12 cellular contexts compared by ENCODE assay signal in genomic region chr2:88027709-88028389, GRCh38. TPM values are rescaled to one million over a fixed set of nuclear protein-coding genes. Genes with fewer than 3 reads are reported as not detected.
DNase-seq lines count a peak whose midpoint lies in the region; ATAC-seq, FAIRE-seq and TF ChIP-seq lines count a peak whose summit lies in the region.
"Had no signal": no experiment of that assay in that cellular context is flagged by ENCODE, and none has a peak within 500 bp of the region (broad histone marks: within the 10 kb centered on the region; RNA-seq: fewer than 3 reads in every experiment).

No MANE protein-coding gene starts in this region.

- in situ Hi-C loops in HepG2 (cut with HindIII; ENCODE audit: extremely low pct_ligation_motif_present, low pct_unique_long_range_greater_than_20kb): no loop called here

- intact Hi-C loops in uterus (cut with DNase I; ENCODE audit: low total_unique reads): no loop called here
- intact Hi-C loops in upper lobe of right lung (cut with DNase I): no loop called here
- intact Hi-C loops in HepG2 (cut with micrococcal nuclease; ENCODE audit: unreplicated experiment): no loop called here

- no peak for TF ChIP-seq POLR2A in uterus (IDR thresholded peaks at IDR 0.05)
- TF ChIP-seq POLR2A in HepG2 (IDR thresholded peaks at IDR 0.05; ENCODE audit: insufficient read depth in 1 of 2, low read depth in 2 of 2, low read length in 2 of 2): no peak

- H3K9ac ChIP-seq in HepG2 (ENCODE audit: insufficient read depth, low read depth, low read length): no peak overlapping the region

- H3K9me3 ChIP-seq in uterus (no peaks in the 10 kb centered on the region), upper lobe of right lung (no peaks in the 10 kb centered on the region), HepG2 (ENCODE audit: low read length) (no peaks in the 10 kb centered on the region)
- H3K9me3 ChIP-seq: transverse colon had no signal

- no peaks in the 10 kb centered on the region for H3K79me2 ChIP-seq in HepG2 (ENCODE audit: insufficient read depth, low read length)

- no peak for TF ChIP-seq RAD21 in HepG2 (CRISPR knock-in tag; IDR thresholded peaks at IDR 0.05)

- H2AFZ ChIP-seq in HepG2 (ENCODE audit: low read length): no peak overlapping the region

- H3K4me3 ChIP-seq in uterus: no peak overlapping the region
- H3K4me3 ChIP-seq in upper lobe of right lung: no peak overlapping the region
- H3K4me3 ChIP-seq in HepG2 (replicated peaks in 1 of 3; ENCODE audit: insufficient read depth in 1 of 3, low read depth in 2 of 3, low read length in 3 of 3): no peak overlapping the region
- H3K4me3 ChIP-seq: transverse colon had no signal

- H3K27ac Mint-ChIP-seq in activated naive CD4-positive, alpha-beta T cell treated with anti-CD3 and anti-CD28 coated beads, Interleukin-2, amount 50 U/mL, for 24 hours: peak overlapping the region; percentile 94
- H3K27ac Mint-ChIP-seq in activated naive CD8-positive, alpha-beta T cell: peak overlapping the region; percentile 84

- FAIRE-seq in HepG2 (lab: Jason Lieb, UNC): no peak
- FAIRE-seq: HTR-8/SVneo had no signal

- TF ChIP-seq CTCF in uterus (IDR thresholded peaks at IDR 0.05) (no peak), upper lobe of right lung (IDR thresholded peaks at IDR 0.05) (no peak), HepG2 (CRISPR knock-in tag; IDR thresholded peaks at IDR 0.05) (no peak)

- 90% methylated on average over 10 of the region's 10 CpGs for WGBS in HepG2 (ENCODE audit: low lambda C conversion rate)

- DNase-seq in activated naive CD4-positive, alpha-beta T cell treated with Interleukin-2 at 50 U/mL for 16 hours: no peak
- DNase-seq in Kasumi-1 (lab: John Stamatoyannopoulos, UW) (peak; percentile 51 to 64), uterus (no peak), upper lobe of right lung (no peak), HepG2 (ENCODE audit: low spot score) (no peak), occipital lobe (lab: John Stamatoyannopoulos, UW) (no peak)
- DNase-seq: caudate nucleus, posterior cingulate gyrus, transverse colon had no signal

- ATAC-seq in upper lobe of right lung: no peak
- ATAC-seq in HepG2: no peak

- H3K36me3 ChIP-seq in uterus: no peaks in the 10 kb centered on the region
- H3K36me3 ChIP-seq in upper lobe of right lung: peaks cover 64% of the 10 kb centered on the region
- H3K36me3 ChIP-seq in HepG2 (replicated peaks in 1 of 2; ENCODE audit: control insufficient read depth in 1 of 2, insufficient read depth in 2 of 2, low read length in 2 of 2): no peaks in the 10 kb centered on the region

- TF ChIP-seq EP300 in HepG2 (IDR thresholded peaks at IDR 0.05; ENCODE audit: low read depth in 2 of 2, low read length in 2 of 2) (no peak), HepG2 (CRISPR knock-in tag; IDR thresholded peaks at IDR 0.05; ENCODE audit: borderline replicate concordance) (no peak)

- BruUV-seq in HepG2 (replicated peaks; lab: Mats Ljungman, UMichigan): no TSS peak

- no peaks in the 10 kb centered on the region for H3K27me3 Mint-ChIP-seq in activated naive CD4-positive, alpha-beta T cell treated with anti-CD3 and anti-CD28 coated beads, Interleukin-2, amount 50 U/mL, for 24 hours
- no peaks in the 10 kb centered on the region for H3K27me3 Mint-ChIP-seq in activated naive CD8-positive, alpha-beta T cell

- H3K9me3 Mint-ChIP-seq in activated naive CD4-positive, alpha-beta T cell treated with anti-CD3 and anti-CD28 coated beads, Interleukin-2, amount 50 U/mL, for 24 hours: no peaks in the 10 kb centered on the region
- H3K9me3 Mint-ChIP-seq in activated naive CD8-positive, alpha-beta T cell (ENCODE audit: low read depth): no peaks in the 10 kb centered on the region

- no peaks in the 10 kb centered on the region for H3K27me3 ChIP-seq in uterus
- H3K27me3 ChIP-seq in upper lobe of right lung: no peaks in the 10 kb centered on the region
- no peaks in the 10 kb centered on the region for H3K27me3 ChIP-seq in HepG2 (ENCODE audit: control insufficient read depth in 1 of 2, insufficient read depth in 2 of 2, low read length in 2 of 2)
- H3K27me3 ChIP-seq: transverse colon had no signal

- peaks cover 22% of the 10 kb centered on the region for H3K4me1 Mint-ChIP-seq in activated naive CD4-positive, alpha-beta T cell treated with anti-CD3 and anti-CD28 coated beads, Interleukin-2, amount 50 U/mL, for 24 hours
- H3K4me1 Mint-ChIP-seq in activated naive CD8-positive, alpha-beta T cell (ENCODE audit: low read depth): peaks cover 13% of the 10 kb centered on the region

- CTCF ChIA-PET in HepG2 (lab: Yijun Ruan, JAX; ENCODE audit: low intra/inter-chr PET ratio, low total read pairs): no interaction called here

- POLR2A ChIA-PET in HepG2 (lab: Yijun Ruan, JAX): interaction anchor here (0.7 kb wide), 1 partner anchor 12 kb away, joined by 3 read pairs; the partner anchor contains the start of gene RNU2-63P

- H3K4me1 ChIP-seq in uterus (no peaks in the 10 kb centered on the region), upper lobe of right lung (no peaks in the 10 kb centered on the region), HepG2 (ENCODE audit: insufficient read depth, low read length) (peaks cover 6% of the 10 kb centered on the region; the same call in 1 of the 2 replicates)
- H3K4me1 ChIP-seq: transverse colon had no signal

- peak overlapping the region; percentile 80 for H3K4me3 Mint-ChIP-seq in activated naive CD4-positive, alpha-beta T cell treated with anti-CD3 and anti-CD28 coated beads, Interleukin-2, amount 50 U/mL, for 24 hours
- H3K4me3 Mint-ChIP-seq in activated naive CD8-positive, alpha-beta T cell: peak overlapping the region; percentile 51

- H3K27ac ChIP-seq in uterus (no peak overlapping the region), upper lobe of right lung (no peak overlapping the region), HepG2 (ENCODE audit: extremely low read length, insufficient read depth, low read length) (no peak overlapping the region)

- no peak overlapping the region for H3K4me2 ChIP-seq in HepG2 (ENCODE audit: low read depth, low read length)

- no peaks in the 10 kb centered on the region for H4K20me1 ChIP-seq in HepG2 (ENCODE audit: insufficient read depth, low read length)

- H3K36me3 Mint-ChIP-seq in activated naive CD4-positive, alpha-beta T cell treated with anti-CD3 and anti-CD28 coated beads, Interleukin-2, amount 50 U/mL, for 24 hours: peaks cover 19% of the 10 kb centered on the region
- H3K36me3 Mint-ChIP-seq in activated naive CD8-positive, alpha-beta T cell: peaks cover 18% of the 10 kb centered on the region

RNA-seq across cellular contexts. Expression of gene RNU2-63P, which starts 11.5 kb away (rescaled TPM):
- total RNA-seq in uterus: not detected
- not detected for total RNA-seq in upper lobe of right lung
- 6.8 TPM in 1 of 2 replicates, not detected in the other for total RNA-seq in HepG2 (2016; rRNA removed; fragmentation: Illumina TruSeq; extraction: Trizol)
- 22.1 and 60.3 TPM in 2 replicates for total RNA-seq in HepG2 (2016; cell fraction: cytosol; rRNA removed; fragmentation: Illumina TruSeq; extraction: Trizol; ENCODE audit: low read depth)
- 7.0 and 7.1 TPM in 2 replicates for total RNA-seq in HepG2 (2016; cell fraction: insoluble cytoplasmic fraction; rRNA removed; fragmentation: Illumina TruSeq; extraction: Trizol)
- total RNA-seq in HepG2 (2016; cell fraction: membrane; rRNA removed; fragmentation: Illumina TruSeq; extraction: Trizol): 20.1 and 22.2 TPM in 2 replicates
- total RNA-seq in HepG2 (2016; cell fraction: nucleus; rRNA removed; fragmentation: Illumina TruSeq; extraction: Trizol): 18.2 and 36.2 TPM in 2 replicates
- not detected in 2 replicates for polyA plus RNA-seq in HepG2 (2011; rRNA removed)
- polyA plus RNA-seq in HepG2 (2011; cell fraction: cytosol; rRNA removed): not detected in 2 replicates
- polyA plus RNA-seq in HepG2 (2011; cell fraction: nucleus; rRNA removed): not detected in 2 replicates
- polyA plus RNA-seq in HepG2 (2012): not detected in 2 replicates
- polyA plus RNA-seq in HepG2 (2016; cell fraction: cytosol; fragmentation: Illumina TruSeq; extraction: Trizol; ENCODE audit: low read depth): 4.6 and 8.5 TPM in 2 replicates
- polyA plus RNA-seq in HepG2 (2016; cell fraction: insoluble cytoplasmic fraction; fragmentation: Illumina TruSeq; extraction: Trizol; ENCODE audit: low read depth): not detected in 2 replicates
- polyA plus RNA-seq in HepG2 (2016; cell fraction: membrane; fragmentation: Illumina TruSeq; extraction: Trizol; ENCODE audit: low read depth): 3.4 TPM in 1 of 2 replicates, not detected in the other
- not detected in 2 replicates for polyA plus RNA-seq in HepG2 (2016; cell fraction: nucleus; fragmentation: Illumina TruSeq; extraction: Trizol; ENCODE audit: insufficient read depth, low read depth)
- 19.6 and 124 TPM in 2 replicates for polyA minus RNA-seq in HepG2 (2011; rRNA and poly(A)+ RNA removed; ENCODE audit: low replicate concordance)
- 51.7 and 87.1 TPM in 2 replicates for polyA minus RNA-seq in HepG2 (2011; cell fraction: cytosol; rRNA and poly(A)+ RNA removed)
- polyA minus RNA-seq in HepG2 (2011; cell fraction: nucleus; rRNA and poly(A)+ RNA removed): 22.3 and 66.6 TPM in 2 replicates
- total RNA-seq in occipital lobe: not detected
- total RNA-seq: transverse colon had no signal

RNA-seq across cellular contexts. Expression of gene KRCC1, which starts 27.7 kb away (rescaled TPM):
- total RNA-seq in uterus (10 to 100 TPM; 19.7 to 62.1 (median 30.1) TPM), upper lobe of right lung (18.9 TPM), HepG2 (2016; rRNA removed; fragmentation: Illumina TruSeq; extraction: Trizol) (6.5 and 10.0 TPM in 2 replicates), occipital lobe (17.6 TPM)
- 3.4 and 3.8 TPM in 2 replicates for total RNA-seq in HepG2 (2016; cell fraction: cytosol; rRNA removed; fragmentation: Illumina TruSeq; extraction: Trizol; ENCODE audit: low read depth)
- total RNA-seq in HepG2 (2016; cell fraction: insoluble cytoplasmic fraction; rRNA removed; fragmentation: Illumina TruSeq; extraction: Trizol): 7.2 and 9.3 TPM in 2 replicates
- 8.5 and 9.0 TPM in 2 replicates for total RNA-seq in HepG2 (2016; cell fraction: membrane; rRNA removed; fragmentation: Illumina TruSeq; extraction: Trizol)
- 4.0 and 4.4 TPM in 2 replicates for total RNA-seq in HepG2 (2016; cell fraction: nucleus; rRNA removed; fragmentation: Illumina TruSeq; extraction: Trizol)
- polyA plus RNA-seq in HepG2 (2011; rRNA removed): 5.3 and 7.7 TPM in 2 replicates
- 2.4 and 3.9 TPM in 2 replicates for polyA plus RNA-seq in HepG2 (2011; cell fraction: cytosol; rRNA removed)
- 1.0 and 2.0 TPM in 2 replicates for polyA plus RNA-seq in HepG2 (2011; cell fraction: nucleus; rRNA removed)
- 5.8 and 7.1 TPM in 2 replicates for polyA plus RNA-seq in HepG2 (2012)
- polyA plus RNA-seq in HepG2 (2016; cell fraction: cytosol; fragmentation: Illumina TruSeq; extraction: Trizol; ENCODE audit: low read depth): 4.2 and 4.5 TPM in 2 replicates
- 10.6 and 10.9 TPM in 2 replicates for polyA plus RNA-seq in HepG2 (2016; cell fraction: insoluble cytoplasmic fraction; fragmentation: Illumina TruSeq; extraction: Trizol; ENCODE audit: low read depth)
- 7.2 and 7.3 TPM in 2 replicates for polyA plus RNA-seq in HepG2 (2016; cell fraction: membrane; fragmentation: Illumina TruSeq; extraction: Trizol; ENCODE audit: low read depth)
- 7.5 and 7.9 TPM in 2 replicates for polyA plus RNA-seq in HepG2 (2016; cell fraction: nucleus; fragmentation: Illumina TruSeq; extraction: Trizol; ENCODE audit: insufficient read depth, low read depth)
- polyA minus RNA-seq in HepG2 (2011; rRNA and poly(A)+ RNA removed; ENCODE audit: low replicate concordance): 0.80 and 1.4 TPM in 2 replicates
- polyA minus RNA-seq in HepG2 (2011; cell fraction: cytosol; rRNA and poly(A)+ RNA removed): 2.3 and 2.6 TPM in 2 replicates
- polyA minus RNA-seq in HepG2 (2011; cell fraction: nucleus; rRNA and poly(A)+ RNA removed): 2.2 and 2.4 TPM in 2 replicates

RNA-seq across cellular contexts. Expression of gene SMYD1, which starts 39.8 kb away (rescaled TPM):
- total RNA-seq in uterus (under 1 TPM in 1 of 4 donors, not detected in 3; 0.07 TPM), upper lobe of right lung (not detected), HepG2 (2016; rRNA removed; fragmentation: Illumina TruSeq; extraction: Trizol) (not detected in 2 replicates), occipital lobe (not detected)
- total RNA-seq in HepG2 (2016; cell fraction: cytosol; rRNA removed; fragmentation: Illumina TruSeq; extraction: Trizol; ENCODE audit: low read depth): not detected in 2 replicates
- not detected in 2 replicates for total RNA-seq in HepG2 (2016; cell fraction: insoluble cytoplasmic fraction; rRNA removed; fragmentation: Illumina TruSeq; extraction: Trizol)
- total RNA-seq in HepG2 (2016; cell fraction: membrane; rRNA removed; fragmentation: Illumina TruSeq; extraction: Trizol): not detected in 2 replicates
- total RNA-seq in HepG2 (2016; cell fraction: nucleus; rRNA removed; fragmentation: Illumina TruSeq; extraction: Trizol): not detected in 2 replicates
- polyA plus RNA-seq in HepG2 (2011; rRNA removed): not detected in 2 replicates
- polyA plus RNA-seq in HepG2 (2011; cell fraction: cytosol; rRNA removed): not detected in 2 replicates
- polyA plus RNA-seq in HepG2 (2011; cell fraction: nucleus; rRNA removed): not detected in 2 replicates
- not detected in 2 replicates for polyA plus RNA-seq in HepG2 (2012)
- polyA plus RNA-seq in HepG2 (2016; cell fraction: cytosol; fragmentation: Illumina TruSeq; extraction: Trizol; ENCODE audit: low read depth): not detected in 2 replicates
- not detected in 2 replicates for polyA plus RNA-seq in HepG2 (2016; cell fraction: insoluble cytoplasmic fraction; fragmentation: Illumina TruSeq; extraction: Trizol; ENCODE audit: low read depth)
- not detected in 2 replicates for polyA plus RNA-seq in HepG2 (2016; cell fraction: membrane; fragmentation: Illumina TruSeq; extraction: Trizol; ENCODE audit: low read depth)
- polyA plus RNA-seq in HepG2 (2016; cell fraction: nucleus; fragmentation: Illumina TruSeq; extraction: Trizol; ENCODE audit: insufficient read depth, low read depth): not detected in 2 replicates
- not detected in 2 replicates for polyA minus RNA-seq in HepG2 (2011; rRNA and poly(A)+ RNA removed; ENCODE audit: low replicate concordance)
- polyA minus RNA-seq in HepG2 (2011; cell fraction: cytosol; rRNA and poly(A)+ RNA removed): not detected in 2 replicates
- not detected in 2 replicates for polyA minus RNA-seq in HepG2 (2011; cell fraction: nucleus; rRNA and poly(A)+ RNA removed)

Comparison
In these comparisons a context has a peak if more than half of its experiments do, and no peak if none do; other contexts are left out.
1. DNase-seq: peak in Kasumi-1 (2 of 2); none in activated naive CD4-positive, alpha-beta T cell treated with Interleukin-2 at 50 U/mL for 16 hours (single experiment), uterus (0 of 2), upper lobe of right lung (single experiment), HepG2 (single experiment) and occipital lobe (single experiment).